23 cellular contexts compared by ENCODE assay signal in genomic region chr6:28002181-28002580, GRCh38. TPM values are rescaled to one million over a fixed set of nuclear protein-coding genes. Genes with fewer than 3 reads are reported as not detected.
"Had no signal": no experiment of that assay in that cellular context is flagged by ENCODE, and none has a peak within 500 bp of the region (broad histone marks: within the 10 kb centered on the region; RNA-seq: fewer than 3 reads in every experiment).

No MANE protein-coding gene starts in this region.

- H3K27ac ChIP-seq: cardiac muscle cell, foreskin keratinocyte, left lung, pancreas, stomach had no signal

- H3K4me3 ChIP-seq: cardiac muscle cell, left lung, pancreas, stomach had no signal

- H3K27me3 ChIP-seq: cardiac muscle cell, pancreas had no signal

- ATAC-seq: foreskin keratinocyte; left lung; pancreas; sciatic nerve; stimulated activated effector memory CD8-positive, alpha-beta T cell treated with anti-CD3 and anti-CD28 coated beads, Interleukin-12 subunit alpha, Interleukin-12 subunit beta, amount 100 ng/mL, for 72 hours had no signal

- H3K36me3 ChIP-seq: cardiac muscle cell, left lung, pancreas, stomach had no signal

- H3K4me1 ChIP-seq: foreskin keratinocyte, left lung, pancreas, stomach had no signal

- H3K27ac Mint-ChIP-seq: activated naive CD8-positive, alpha-beta T cell treated with anti-CD3 and anti-CD28 coated beads for 36 hours; naive B cell; stimulated activated effector memory CD8-positive, alpha-beta T cell treated with anti-CD3 and anti-CD28 coated beads, Interleukin-12 subunit alpha, Interleukin-12 subunit beta, amount 100 ng/mL, for 72 hours; T-helper 2 cell treated with Interferon-gamma antibody and Interleukin-4, amounts not matched to agents 5 μg/mL and 100 μg/mL, for 36 hours; type B pancreatic cell had no signal

- H3K9me3 Mint-ChIP-seq: activated naive CD8-positive, alpha-beta T cell treated with anti-CD3 and anti-CD28 coated beads for 36 hours; stimulated activated effector memory CD8-positive, alpha-beta T cell treated with anti-CD3 and anti-CD28 coated beads, Interleukin-12 subunit alpha, Interleukin-12 subunit beta, amount 100 ng/mL, for 72 hours; T-helper 2 cell treated with Interferon-gamma antibody and Interleukin-4, amounts not matched to agents 5 μg/mL and 100 μg/mL, for 36 hours; type B pancreatic cell had no signal

- DNase-seq: activated CD4-positive, alpha-beta T cell treated with anti-CD3 and anti-CD28 coated beads, Interleukin-2, amount 50 U/mL, for 4 hours; activated naive CD8-positive, alpha-beta T cell treated with anti-CD3 and anti-CD28 coated beads for 36 hours; amniotic stem cell; dermis blood vessel endothelial cell; effector memory CD4-positive, alpha-beta T cell; glutamatergic neuron; hippocampal formation; left lung; mammary epithelial cell; midbrain; naive B cell; pancreas; stimulated activated CD4-positive, alpha-beta T cell treated with anti-CD3 and anti-CD28 coated beads, Interleukin-4, amount 100 ng/mL, for 24 hours; stomach had no signal

- H3K4me1 Mint-ChIP-seq: activated naive CD8-positive, alpha-beta T cell treated with anti-CD3 and anti-CD28 coated beads for 36 hours; stimulated activated effector memory CD8-positive, alpha-beta T cell treated with anti-CD3 and anti-CD28 coated beads, Interleukin-12 subunit alpha, Interleukin-12 subunit beta, amount 100 ng/mL, for 72 hours had no signal

- H3K4me3 Mint-ChIP-seq: activated naive CD8-positive, alpha-beta T cell treated with anti-CD3 and anti-CD28 coated beads for 36 hours; stimulated activated effector memory CD8-positive, alpha-beta T cell treated with anti-CD3 and anti-CD28 coated beads, Interleukin-12 subunit alpha, Interleukin-12 subunit beta, amount 100 ng/mL, for 72 hours; T-helper 2 cell treated with Interferon-gamma antibody and Interleukin-4, amounts not matched to agents 5 μg/mL and 100 μg/mL, for 36 hours; type B pancreatic cell had no signal

- H3K9me3 ChIP-seq: left lung, pancreas, stomach had no signal

- H3K36me3 Mint-ChIP-seq: activated naive CD8-positive, alpha-beta T cell treated with anti-CD3 and anti-CD28 coated beads for 36 hours; stimulated activated effector memory CD8-positive, alpha-beta T cell treated with anti-CD3 and anti-CD28 coated beads, Interleukin-12 subunit alpha, Interleukin-12 subunit beta, amount 100 ng/mL, for 72 hours; type B pancreatic cell had no signal

RNA-seq across cellular contexts. Expression of gene OR2B6, which starts 45.1 kb away (rescaled TPM):
- total RNA-seq: activated CD8-positive, alpha-beta memory T cell treated with anti-CD3 and anti-CD28 coated beads for 36 hours; activated naive CD8-positive, alpha-beta T cell treated with anti-CD3 and anti-CD28 coated beads for 36 hours; cardiac muscle cell; dermis blood vessel endothelial cell; endothelial cell of umbilical vein; foreskin keratinocyte; left lung; mammary epithelial cell; pancreas; sciatic nerve; stomach; temporal lobe had no signal
